ENCODE assay signal across 1 cellular context in the genomic region with DNA sequence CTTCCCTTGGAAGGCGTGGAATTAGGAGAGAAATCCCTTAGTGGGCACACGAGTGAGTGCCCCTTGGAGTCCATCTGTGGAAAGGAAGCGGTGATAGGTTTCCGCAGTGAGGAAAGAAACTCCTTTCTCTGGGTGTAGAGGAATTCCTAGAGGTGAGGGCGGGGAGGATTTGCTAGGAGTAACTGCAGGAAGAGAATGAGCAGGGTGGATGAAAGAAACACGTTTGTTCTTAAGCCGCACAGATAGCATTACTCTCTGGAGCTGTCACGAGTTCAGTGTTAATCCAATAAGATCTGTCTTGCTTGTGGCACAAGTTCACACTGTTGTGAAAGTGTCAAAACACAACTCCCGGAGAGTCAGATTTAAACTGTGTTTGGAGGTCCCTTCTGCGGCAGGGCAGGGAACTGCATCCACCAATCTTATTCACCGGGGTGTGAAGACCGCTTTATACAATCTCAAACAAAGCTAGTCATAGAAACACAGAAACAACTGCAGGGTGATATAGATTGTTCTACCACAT.
TF ChIP-seq lines count a peak whose summit lies in the region.

No MANE protein-coding gene starts in this region.

TF ChIP-seq in GM12878, 131 proteins besides CTCF, POLR2A, EP300 and RAD21 (continues in another document):
- TF ChIP-seq ZBED1 (IDR thresholded peaks at IDR 0.05; ENCODE audit: borderline replicate concordance) (no peak), PAX5 (IDR thresholded peaks at IDR 0.05; ENCODE audit: borderline replicate concordance, low read depth, low read length) (0 out of 2 replicates have a peak, but pooled peaks have one; percentile 34), BRCA1 (IDR thresholded peaks at IDR 0.05; ENCODE audit: low read depth, low read length) (no peak), IRF4 (IDR thresholded peaks at IDR 0.05; ENCODE audit: low read depth, low read length) (0 out of 2 replicates have a peak, but pooled peaks have one; percentile 53), SMC3 (IDR thresholded peaks at IDR 0.05; ENCODE audit: borderline replicate concordance, low read length) (peak; percentile 72; the same call in 1 of the 2 replicates), BHLHE40 (IDR thresholded peaks at IDR 0.05; ENCODE audit: borderline replicate concordance in 1 of 2, low read depth in 2 of 2, low read length in 1 of 2) (peak; percentile 75 to 80; a peak in 3 of 4 replicates), KAT2A (conservative IDR thresholded peaks at IDR 0.05; ENCODE audit: control insufficient read depth, low read depth, low read length) (no peak), CBX3 (IDR thresholded peaks at IDR 0.05; ENCODE audit: borderline replicate concordance, low read depth) (no peak), NFXL1 (IDR thresholded peaks at IDR 0.05; ENCODE audit: borderline replicate concordance) (no peak), FOXM1 (IDR thresholded peaks at IDR 0.05; ENCODE audit: low read depth, low read length) (peak; percentile 83; the same call in 1 of the 2 replicates), SMAD1 (IDR thresholded peaks at IDR 0.05; ENCODE audit: low read depth, partially characterized antibody) (peak; percentile 56), ZNF207 (IDR thresholded peaks at IDR 0.05; ENCODE audit: borderline replicate concordance) (no peak), NFYA (IDR thresholded peaks at IDR 0.05; ENCODE audit: borderline replicate concordance, low read depth, low read length) (no peak), SMARCA5 (IDR thresholded peaks at IDR 0.05) (peak; percentile 51; the same call in 1 of the 2 replicates), ZNF217 (IDR thresholded peaks at IDR 0.05) (no peak), MTA3 (IDR thresholded peaks at IDR 0.05; ENCODE audit: borderline replicate concordance, low read length) (peak; percentile 8; the same call in 1 of the 2 replicates), CBX5 (IDR thresholded peaks at IDR 0.05; ENCODE audit: low read depth) (0 out of 2 replicates have a peak, but pooled peaks have one; percentile 38), IKZF2 (IDR thresholded peaks at IDR 0.05) (peak; percentile 39; a peak in 2 of 4 replicates), YY1 (IDR thresholded peaks at IDR 0.05; ENCODE audit: low read depth, low read length) (0 out of 2 replicates have a peak, but pooled peaks have one; percentile 27), CHD2 (IDR thresholded peaks at IDR 0.05; ENCODE audit: borderline replicate concordance, low read depth, low read length) (peak; percentile 14; the same call in 1 of the 2 replicates), POU2F2 (IDR thresholded peaks at IDR 0.05; ENCODE audit: borderline replicate concordance, low read depth, low read length) (0 out of 3 replicates have a peak, but pooled peaks have one; percentile 28), GABPA (IDR thresholded peaks at IDR 0.05; ENCODE audit: low read depth) (no peak), RAD51 (IDR thresholded peaks at IDR 0.05) (peak; percentile 87), NBN (IDR thresholded peaks at IDR 0.05) (peak; percentile 59), TBL1XR1 (IDR thresholded peaks at IDR 0.05; ENCODE audit: low read depth, low read length) (no peak), LARP7 (IDR thresholded peaks at IDR 0.05) (no peak), MXI1 (IDR thresholded peaks at IDR 0.05; ENCODE audit: low read depth, low read length) (peak; percentile 61), CBFB (IDR thresholded peaks at IDR 0.05; ENCODE audit: low read depth) (no peak), FOXK2 (IDR thresholded peaks at IDR 0.05) (no peak), WRNIP1 (IDR thresholded peaks at IDR 0.05; ENCODE audit: borderline replicate concordance, low read depth, low read length) (0 out of 2 replicates have a peak, but pooled peaks have one; percentile 69)
- TF ChIP-seq, protein P1, sequence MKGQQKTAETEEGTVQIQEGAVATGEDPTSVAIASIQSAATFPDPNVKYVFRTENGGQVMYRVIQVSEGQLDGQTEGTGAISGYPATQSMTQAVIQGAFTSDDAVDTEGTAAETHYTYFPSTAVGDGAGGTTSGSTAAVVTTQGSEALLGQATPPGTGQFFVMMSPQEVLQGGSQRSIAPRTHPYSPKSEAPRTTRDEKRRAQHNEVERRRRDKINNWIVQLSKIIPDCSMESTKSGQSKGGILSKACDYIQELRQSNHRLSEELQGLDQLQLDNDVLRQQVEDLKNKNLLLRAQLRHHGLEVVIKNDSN (IDR thresholded peaks at IDR 0.05; ENCODE audit: borderline replicate concordance, extremely low read length, insufficient read depth, low read depth, low read length): peak; percentile 37
- TF ChIP-seq, protein P2, sequence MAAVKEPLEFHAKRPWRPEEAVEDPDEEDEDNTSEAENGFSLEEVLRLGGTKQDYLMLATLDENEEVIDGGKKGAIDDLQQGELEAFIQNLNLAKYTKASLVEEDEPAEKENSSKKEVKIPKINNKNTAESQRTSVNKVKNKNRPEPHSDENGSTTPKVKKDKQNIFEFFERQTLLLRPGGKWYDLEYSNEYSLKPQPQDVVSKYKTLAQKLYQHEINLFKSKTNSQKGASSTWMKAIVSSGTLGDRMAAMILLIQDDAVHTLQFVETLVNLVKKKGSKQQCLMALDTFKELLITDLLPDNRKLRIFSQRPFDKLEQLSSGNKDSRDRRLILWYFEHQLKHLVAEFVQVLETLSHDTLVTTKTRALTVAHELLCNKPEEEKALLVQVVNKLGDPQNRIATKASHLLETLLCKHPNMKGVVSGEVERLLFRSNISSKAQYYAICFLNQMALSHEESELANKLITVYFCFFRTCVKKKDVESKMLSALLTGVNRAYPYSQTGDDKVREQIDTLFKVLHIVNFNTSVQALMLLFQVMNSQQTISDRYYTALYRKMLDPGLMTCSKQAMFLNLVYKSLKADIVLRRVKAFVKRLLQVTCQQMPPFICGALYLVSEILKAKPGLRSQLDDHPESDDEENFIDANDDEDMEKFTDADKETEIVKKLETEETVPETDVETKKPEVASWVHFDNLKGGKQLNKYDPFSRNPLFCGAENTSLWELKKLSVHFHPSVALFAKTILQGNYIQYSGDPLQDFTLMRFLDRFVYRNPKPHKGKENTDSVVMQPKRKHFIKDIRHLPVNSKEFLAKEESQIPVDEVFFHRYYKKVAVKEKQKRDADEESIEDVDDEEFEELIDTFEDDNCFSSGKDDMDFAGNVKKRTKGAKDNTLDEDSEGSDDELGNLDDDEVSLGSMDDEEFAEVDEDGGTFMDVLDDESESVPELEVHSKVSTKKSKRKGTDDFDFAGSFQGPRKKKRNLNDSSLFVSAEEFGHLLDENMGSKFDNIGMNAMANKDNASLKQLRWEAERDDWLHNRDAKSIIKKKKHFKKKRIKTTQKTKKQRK (IDR thresholded peaks at IDR 0.05; ENCODE audit: low read depth, low read length): no peak
- TF ChIP-seq, protein P3, sequence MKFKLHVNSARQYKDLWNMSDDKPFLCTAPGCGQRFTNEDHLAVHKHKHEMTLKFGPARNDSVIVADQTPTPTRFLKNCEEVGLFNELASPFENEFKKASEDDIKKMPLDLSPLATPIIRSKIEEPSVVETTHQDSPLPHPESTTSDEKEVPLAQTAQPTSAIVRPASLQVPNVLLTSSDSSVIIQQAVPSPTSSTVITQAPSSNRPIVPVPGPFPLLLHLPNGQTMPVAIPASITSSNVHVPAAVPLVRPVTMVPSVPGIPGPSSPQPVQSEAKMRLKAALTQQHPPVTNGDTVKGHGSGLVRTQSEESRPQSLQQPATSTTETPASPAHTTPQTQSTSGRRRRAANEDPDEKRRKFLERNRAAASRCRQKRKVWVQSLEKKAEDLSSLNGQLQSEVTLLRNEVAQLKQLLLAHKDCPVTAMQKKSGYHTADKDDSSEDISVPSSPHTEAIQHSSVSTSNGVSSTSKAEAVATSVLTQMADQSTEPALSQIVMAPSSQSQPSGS (IDR thresholded peaks at IDR 0.05; ENCODE audit: low read length): 0 out of 2 replicates have a peak, but pooled peaks have one; percentile 43
- TF ChIP-seq, protein P4, sequence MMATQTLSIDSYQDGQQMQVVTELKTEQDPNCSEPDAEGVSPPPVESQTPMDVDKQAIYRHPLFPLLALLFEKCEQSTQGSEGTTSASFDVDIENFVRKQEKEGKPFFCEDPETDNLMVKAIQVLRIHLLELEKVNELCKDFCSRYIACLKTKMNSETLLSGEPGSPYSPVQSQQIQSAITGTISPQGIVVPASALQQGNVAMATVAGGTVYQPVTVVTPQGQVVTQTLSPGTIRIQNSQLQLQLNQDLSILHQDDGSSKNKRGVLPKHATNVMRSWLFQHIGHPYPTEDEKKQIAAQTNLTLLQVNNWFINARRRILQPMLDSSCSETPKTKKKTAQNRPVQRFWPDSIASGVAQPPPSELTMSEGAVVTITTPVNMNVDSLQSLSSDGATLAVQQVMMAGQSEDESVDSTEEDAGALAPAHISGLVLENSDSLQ (IDR thresholded peaks at IDR 0.05): no peak
- TF ChIP-seq, protein P5, sequence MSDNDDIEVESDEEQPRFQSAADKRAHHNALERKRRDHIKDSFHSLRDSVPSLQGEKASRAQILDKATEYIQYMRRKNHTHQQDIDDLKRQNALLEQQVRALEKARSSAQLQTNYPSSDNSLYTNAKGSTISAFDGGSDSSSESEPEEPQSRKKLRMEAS (IDR thresholded peaks at IDR 0.05; ENCODE audit: low read depth, low read length): peak; percentile 45; the same call in 1 of the 2 replicates
- TF ChIP-seq, protein P6, sequence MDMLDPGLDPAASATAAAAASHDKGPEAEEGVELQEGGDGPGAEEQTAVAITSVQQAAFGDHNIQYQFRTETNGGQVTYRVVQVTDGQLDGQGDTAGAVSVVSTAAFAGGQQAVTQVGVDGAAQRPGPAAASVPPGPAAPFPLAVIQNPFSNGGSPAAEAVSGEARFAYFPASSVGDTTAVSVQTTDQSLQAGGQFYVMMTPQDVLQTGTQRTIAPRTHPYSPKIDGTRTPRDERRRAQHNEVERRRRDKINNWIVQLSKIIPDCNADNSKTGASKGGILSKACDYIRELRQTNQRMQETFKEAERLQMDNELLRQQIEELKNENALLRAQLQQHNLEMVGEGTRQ (IDR thresholded peaks at IDR 0.05; ENCODE audit: borderline replicate concordance, low read depth, low read length): peak; percentile 65; the same call in 1 of the 2 replicates
- TF ChIP-seq, protein P7, sequence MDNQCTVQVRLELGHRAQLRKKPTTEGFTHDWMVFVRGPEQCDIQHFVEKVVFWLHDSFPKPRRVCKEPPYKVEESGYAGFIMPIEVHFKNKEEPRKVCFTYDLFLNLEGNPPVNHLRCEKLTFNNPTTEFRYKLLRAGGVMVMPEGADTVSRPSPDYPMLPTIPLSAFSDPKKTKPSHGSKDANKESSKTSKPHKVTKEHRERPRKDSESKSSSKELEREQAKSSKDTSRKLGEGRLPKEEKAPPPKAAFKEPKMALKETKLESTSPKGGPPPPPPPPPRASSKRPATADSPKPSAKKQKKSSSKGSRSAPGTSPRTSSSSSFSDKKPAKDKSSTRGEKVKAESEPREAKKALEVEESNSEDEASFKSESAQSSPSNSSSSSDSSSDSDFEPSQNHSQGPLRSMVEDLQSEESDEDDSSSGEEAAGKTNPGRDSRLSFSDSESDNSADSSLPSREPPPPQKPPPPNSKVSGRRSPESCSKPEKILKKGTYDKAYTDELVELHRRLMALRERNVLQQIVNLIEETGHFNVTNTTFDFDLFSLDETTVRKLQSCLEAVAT (IDR thresholded peaks at IDR 0.05): peak; percentile 65; the same call in 1 of the 2 replicates
- TF ChIP-seq, protein P8, sequence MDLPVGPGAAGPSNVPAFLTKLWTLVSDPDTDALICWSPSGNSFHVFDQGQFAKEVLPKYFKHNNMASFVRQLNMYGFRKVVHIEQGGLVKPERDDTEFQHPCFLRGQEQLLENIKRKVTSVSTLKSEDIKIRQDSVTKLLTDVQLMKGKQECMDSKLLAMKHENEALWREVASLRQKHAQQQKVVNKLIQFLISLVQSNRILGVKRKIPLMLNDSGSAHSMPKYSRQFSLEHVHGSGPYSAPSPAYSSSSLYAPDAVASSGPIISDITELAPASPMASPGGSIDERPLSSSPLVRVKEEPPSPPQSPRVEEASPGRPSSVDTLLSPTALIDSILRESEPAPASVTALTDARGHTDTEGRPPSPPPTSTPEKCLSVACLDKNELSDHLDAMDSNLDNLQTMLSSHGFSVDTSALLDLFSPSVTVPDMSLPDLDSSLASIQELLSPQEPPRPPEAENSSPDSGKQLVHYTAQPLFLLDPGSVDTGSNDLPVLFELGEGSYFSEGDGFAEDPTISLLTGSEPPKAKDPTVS (IDR thresholded peaks at IDR 0.05; ENCODE audit: low read depth, low read length): no peak
- TF ChIP-seq, protein P9, sequence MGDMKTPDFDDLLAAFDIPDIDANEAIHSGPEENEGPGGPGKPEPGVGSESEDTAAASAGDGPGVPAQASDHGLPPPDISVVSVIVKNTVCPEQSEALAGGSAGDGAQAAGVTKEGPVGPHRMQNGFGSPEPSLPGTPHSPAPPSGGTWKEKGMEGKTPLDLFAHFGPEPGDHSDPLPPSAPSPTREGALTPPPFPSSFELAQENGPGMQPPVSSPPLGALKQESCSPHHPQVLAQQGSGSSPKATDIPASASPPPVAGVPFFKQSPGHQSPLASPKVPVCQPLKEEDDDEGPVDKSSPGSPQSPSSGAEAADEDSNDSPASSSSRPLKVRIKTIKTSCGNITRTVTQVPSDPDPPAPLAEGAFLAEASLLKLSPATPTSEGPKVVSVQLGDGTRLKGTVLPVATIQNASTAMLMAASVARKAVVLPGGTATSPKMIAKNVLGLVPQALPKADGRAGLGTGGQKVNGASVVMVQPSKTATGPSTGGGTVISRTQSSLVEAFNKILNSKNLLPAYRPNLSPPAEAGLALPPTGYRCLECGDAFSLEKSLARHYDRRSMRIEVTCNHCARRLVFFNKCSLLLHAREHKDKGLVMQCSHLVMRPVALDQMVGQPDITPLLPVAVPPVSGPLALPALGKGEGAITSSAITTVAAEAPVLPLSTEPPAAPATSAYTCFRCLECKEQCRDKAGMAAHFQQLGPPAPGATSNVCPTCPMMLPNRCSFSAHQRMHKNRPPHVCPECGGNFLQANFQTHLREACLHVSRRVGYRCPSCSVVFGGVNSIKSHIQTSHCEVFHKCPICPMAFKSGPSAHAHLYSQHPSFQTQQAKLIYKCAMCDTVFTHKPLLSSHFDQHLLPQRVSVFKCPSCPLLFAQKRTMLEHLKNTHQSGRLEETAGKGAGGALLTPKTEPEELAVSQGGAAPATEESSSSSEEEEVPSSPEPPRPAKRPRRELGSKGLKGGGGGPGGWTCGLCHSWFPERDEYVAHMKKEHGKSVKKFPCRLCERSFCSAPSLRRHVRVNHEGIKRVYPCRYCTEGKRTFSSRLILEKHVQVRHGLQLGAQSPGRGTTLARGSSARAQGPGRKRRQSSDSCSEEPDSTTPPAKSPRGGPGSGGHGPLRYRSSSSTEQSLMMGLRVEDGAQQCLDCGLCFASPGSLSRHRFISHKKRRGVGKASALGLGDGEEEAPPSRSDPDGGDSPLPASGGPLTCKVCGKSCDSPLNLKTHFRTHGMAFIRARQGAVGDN (IDR thresholded peaks at IDR 0.05): peak; percentile 80
- TF ChIP-seq, protein P10, sequence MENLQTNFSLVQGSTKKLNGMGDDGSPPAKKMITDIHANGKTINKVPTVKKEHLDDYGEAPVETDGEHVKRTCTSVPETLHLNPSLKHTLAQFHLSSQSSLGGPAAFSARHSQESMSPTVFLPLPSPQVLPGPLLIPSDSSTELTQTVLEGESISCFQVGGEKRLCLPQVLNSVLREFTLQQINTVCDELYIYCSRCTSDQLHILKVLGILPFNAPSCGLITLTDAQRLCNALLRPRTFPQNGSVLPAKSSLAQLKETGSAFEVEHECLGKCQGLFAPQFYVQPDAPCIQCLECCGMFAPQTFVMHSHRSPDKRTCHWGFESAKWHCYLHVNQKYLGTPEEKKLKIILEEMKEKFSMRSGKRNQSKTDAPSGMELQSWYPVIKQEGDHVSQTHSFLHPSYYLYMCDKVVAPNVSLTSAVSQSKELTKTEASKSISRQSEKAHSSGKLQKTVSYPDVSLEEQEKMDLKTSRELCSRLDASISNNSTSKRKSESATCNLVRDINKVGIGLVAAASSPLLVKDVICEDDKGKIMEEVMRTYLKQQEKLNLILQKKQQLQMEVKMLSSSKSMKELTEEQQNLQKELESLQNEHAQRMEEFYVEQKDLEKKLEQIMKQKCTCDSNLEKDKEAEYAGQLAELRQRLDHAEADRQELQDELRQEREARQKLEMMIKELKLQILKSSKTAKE (IDR thresholded peaks at IDR 0.05; ENCODE audit: low read depth, poor library complexity, severe bottlenecking): peak; percentile 47
